13 cellular contexts compared by ENCODE assay signal in genomic region chr19:2184422-2185012, GRCh38. TPM values are rescaled to one million over a fixed set of nuclear protein-coding genes. Genes with fewer than 3 reads are reported as not detected.
A peak's percentile ranks its signal among the peaks of the same experiment; 100 is the strongest.
DNase-seq lines count a peak whose midpoint lies in the region; ATAC-seq and TF ChIP-seq lines count a peak whose summit lies in the region.
"Had no signal": no experiment of that assay in that cellular context is flagged by ENCODE, and none has a peak within 500 bp of the region (broad histone marks: within the 10 kb centered on the region; RNA-seq: fewer than 3 reads in every experiment).

No MANE protein-coding gene starts in this region.

- H3K9me3 Mint-ChIP-seq in activated T-helper 17 cell treated with anti-CD3 and anti-CD28 coated beads, Interleukin-2, amount 50 U/mL, for 72 hours, result no peaks in the 10 kb centered on the region
- no peaks in the 10 kb centered on the region for H3K9me3 Mint-ChIP-seq in neural crest cell

- no peak overlapping the region for H3K4me3 Mint-ChIP-seq in activated T-helper 17 cell treated with anti-CD3 and anti-CD28 coated beads, Interleukin-2, amount 50 U/mL, for 72 hours
- H3K4me3 Mint-ChIP-seq in neural crest cell, result no peak overlapping the region

- DNase-seq in G401 (ENCODE audit: low spot score) (peak; percentile 36), neural crest cell (ENCODE audit: low read depth, low spot score) (no peak), NCI-H146 treated with DMSO at 0.1 percent for 48 hours (lab: John Stamatoyannopoulos, UW; ENCODE audit: unreplicated experiment) (no peak)
- no peak for DNase-seq in activated CD4-positive, alpha-beta T cell treated with anti-CD3 and anti-CD28 coated beads, Interleukin-2, amount 50 U/mL, for 1 hour
- DNase-seq: activated CD4-positive, alpha-beta T cell treated with anti-CD3 and anti-CD28 coated beads for 1 hour; aorta; KG1; NCI-H1048; NCI-H69; stimulated activated CD4-positive, alpha-beta T cell treated with anti-CD3 and anti-CD28 coated beads, Interleukin-2, amount 100 ng/mL, for 24 hours had no signal

- peak overlapping the region; percentile 62 for H3K27ac Mint-ChIP-seq in activated T-helper 17 cell treated with anti-CD3 and anti-CD28 coated beads, Interleukin-2, amount 50 U/mL, for 72 hours
- H3K27ac Mint-ChIP-seq in neural crest cell (ENCODE audit: unreplicated experiment), result peak overlapping the region; percentile 6

- H3K36me3 Mint-ChIP-seq in activated T-helper 17 cell treated with anti-CD3 and anti-CD28 coated beads, Interleukin-2, amount 50 U/mL, for 72 hours (ENCODE audit: low read depth), result peaks cover 97% of the 10 kb centered on the region
- H3K36me3 Mint-ChIP-seq in neural crest cell (ENCODE audit: low read depth), result peaks cover 5% of the 10 kb centered on the region

- no peak for ATAC-seq in activated T-helper 17 cell treated with anti-CD3 and anti-CD28 coated beads, Interleukin-2, amount 50 U/mL, for 72 hours (replicated peaks)
- no peak for ATAC-seq in GM18498 (IDR thresholded peaks at IDR 0.05; ENCODE audit: unreplicated experiment)
- ATAC-seq: sciatic nerve had no signal

- peaks cover 12% of the 10 kb centered on the region for H3K4me1 Mint-ChIP-seq in activated T-helper 17 cell treated with anti-CD3 and anti-CD28 coated beads, Interleukin-2, amount 50 U/mL, for 72 hours
- no peaks in the 10 kb centered on the region for H3K4me1 Mint-ChIP-seq in neural crest cell

- in situ Hi-C loops in G401 (cut with HindIII; ENCODE audit: low sequenced_read_pairs), result no loop called here

- no peaks in the 10 kb centered on the region for H3K27me3 Mint-ChIP-seq in activated T-helper 17 cell treated with anti-CD3 and anti-CD28 coated beads, Interleukin-2, amount 50 U/mL, for 72 hours
- H3K27me3 Mint-ChIP-seq in neural crest cell (ENCODE audit: low read depth), result no peaks in the 10 kb centered on the region

- TF ChIP-seq CTCF in neural crest cell (conservative IDR thresholded peaks at IDR 0.05), result no peak

RNA-seq across cellular contexts. Expression of gene DOT1L, which starts 20.8 kb away (rescaled TPM):
- 12.1 and 14.8 TPM in 2 replicates for total RNA-seq in G401 (2014; rRNA removed; shearing (Covaris generic))
- total RNA-seq in activated T-helper 17 cell treated with anti-CD3 and anti-CD28 coated beads, Interleukin-2, amount 50 U/mL, for 72 hours, result 100 to 1,000 TPM in 1 of 2 donors, 10 to 100 TPM in 1; 76.6 to 114 TPM
- total RNA-seq in neural crest cell, result 117 and 127 TPM in 2 replicates

RNA-seq across cellular contexts. Expression of gene AP3D1, which starts 33.2 kb away (rescaled TPM):
- 195 and 235 TPM in 2 replicates for total RNA-seq in G401 (2014; rRNA removed; shearing (Covaris generic))
- total RNA-seq in activated T-helper 17 cell treated with anti-CD3 and anti-CD28 coated beads, Interleukin-2, amount 50 U/mL, for 72 hours, result 100 to 1,000 TPM in 1 of 2 donors, 10 to 100 TPM in 1; 83.6 to 108 TPM
- 142 and 146 TPM in 2 replicates for total RNA-seq in neural crest cell

RNA-seq across cellular contexts. Expression of gene PLEKHJ1, which starts 51.6 kb away (rescaled TPM):
- total RNA-seq in G401 (2014; rRNA removed; shearing (Covaris generic)), result 172 and 182 TPM in 2 replicates
- 10 to 100 TPM; 45.8 to 74.8 TPM for total RNA-seq in activated T-helper 17 cell treated with anti-CD3 and anti-CD28 coated beads, Interleukin-2, amount 50 U/mL, for 72 hours
- total RNA-seq in neural crest cell, result 132 and 137 TPM in 2 replicates

RNA-seq across cellular contexts. Expression of gene SF3A2, which starts 52.1 kb away (rescaled TPM):
- 21.9 and 33.0 TPM in 2 replicates for total RNA-seq in G401 (2014; rRNA removed; shearing (Covaris generic))
- 100 to 1,000 TPM in 1 of 2 donors, 10 to 100 TPM in 1; 99.5 to 119 TPM for total RNA-seq in activated T-helper 17 cell treated with anti-CD3 and anti-CD28 coated beads, Interleukin-2, amount 50 U/mL, for 72 hours
- 186 and 189 TPM in 2 replicates for total RNA-seq in neural crest cell
